In genomic region chr15:74964794-74965193, GRCh38 we compare ENCODE assay signal across 13 cellular contexts. TPM values are rescaled to one million over a fixed set of nuclear protein-coding genes. Genes with fewer than 3 reads are reported as not detected.
DNase-seq lines count a peak whose midpoint lies in the region; ATAC-seq and TF ChIP-seq lines count a peak whose summit lies in the region.
"Had no signal": no experiment of that assay in that cellular context is flagged by ENCODE, and none has a peak within 500 bp of the region (broad histone marks: within the 10 kb centered on the region; RNA-seq: fewer than 3 reads in every experiment).

No MANE protein-coding gene starts in this region.

- TF ChIP-seq CTCF in GM10266 (IDR thresholded peaks at IDR 0.05; ENCODE audit: control insufficient read depth, insufficient read depth, low read depth, missing control alignments): no peak

- no peaks in the 10 kb centered on the region for H3K9me3 ChIP-seq in mesodermal cell (ENCODE audit: control insufficient read depth, low read length)
- H3K9me3 ChIP-seq: colonic mucosa had no signal

- H3K27ac ChIP-seq in mesodermal cell (ENCODE audit: low read depth, low read length, severe bottlenecking): peak overlapping the region; percentile 51
- H3K27ac ChIP-seq: colonic mucosa had no signal

- H3K36me3 ChIP-seq in mesodermal cell (ENCODE audit: control insufficient read depth, insufficient read depth, low read length): no peaks in the 10 kb centered on the region
- H3K36me3 ChIP-seq: colonic mucosa had no signal

- H3K4me3 ChIP-seq in mesodermal cell (ENCODE audit: extremely low read depth, insufficient read depth, low read length, poor library complexity, severe bottlenecking): no peak overlapping the region
- H3K4me3 ChIP-seq: colonic mucosa had no signal

- WGBS in mesodermal cell (ENCODE audit: insufficient coverage in 2 of 2), 2 experiments: 15% methylated on average over 2 of the region's 3 CpGs; no CpG with 5 or more reads in 1 of the 2 experiments

- H3K4me1 ChIP-seq in mesodermal cell (ENCODE audit: control insufficient read depth, insufficient read depth, low read length, poor library complexity, severe bottlenecking): peaks cover 14% of the 10 kb centered on the region
- H3K4me1 ChIP-seq: colonic mucosa had no signal

- no peak for ATAC-seq in HG03457 (IDR thresholded peaks at IDR 0.05; ENCODE audit: unreplicated experiment)

- DNase-seq in EH (ENCODE audit: low read depth): peak; percentile 65
- peak; percentile 43 for DNase-seq in NCI-H82 (lab: John Stamatoyannopoulos, UW)
- peak; percentile 75 for DNase-seq in dermis blood vessel endothelial cell
- no peak for DNase-seq in NK-92 (lab: John Stamatoyannopoulos, UW; ENCODE audit: unreplicated experiment)
- no peak for DNase-seq in GM10266 (ENCODE audit: extremely low spot score)
- no peak for DNase-seq in T-helper 1 cell
- DNase-seq: activated gamma-delta T cell treated with Interleukin-2 at 50 U/mL for 16 hours, colonic mucosa, DMS79, head of caudate nucleus, NCI-H2081 treated with DMSO at 0.1 percent for 48 hours had no signal

RNA-seq across cellular contexts. Expression of gene RPP25, which starts 8.2 kb away (rescaled TPM):
- 25.8 and 31.1 TPM in 2 replicates for total RNA-seq in dermis blood vessel endothelial cell
- 5.1 TPM for polyA plus RNA-seq in mesodermal cell (2013, experiment 1 of 2)
- polyA plus RNA-seq in mesodermal cell (2013, experiment 2 of 2): 6.8 TPM

RNA-seq across cellular contexts. Expression of gene COX5A, which starts 26.9 kb away (rescaled TPM):
- total RNA-seq in dermis blood vessel endothelial cell: 47.5 and 79.2 TPM in 2 replicates
- polyA plus RNA-seq in mesodermal cell (2013, experiment 1 of 2): 255 TPM
- 237 TPM for polyA plus RNA-seq in mesodermal cell (2013, experiment 2 of 2)

RNA-seq across cellular contexts. Expression of gene SCAMP5, which starts 30.6 kb away (rescaled TPM):
- 9.5 and 11.6 TPM in 2 replicates for total RNA-seq in dermis blood vessel endothelial cell
- 11.5 TPM for polyA plus RNA-seq in mesodermal cell (2013, experiment 1 of 2)
- 9.1 TPM for polyA plus RNA-seq in mesodermal cell (2013, experiment 2 of 2)

RNA-seq across cellular contexts. Expression of gene FAM219B, which starts 58.1 kb away (rescaled TPM):
- total RNA-seq in dermis blood vessel endothelial cell: 41.0 and 57.0 TPM in 2 replicates
- polyA plus RNA-seq in mesodermal cell (2013, experiment 1 of 2): 49.4 TPM
- 44.3 TPM for polyA plus RNA-seq in mesodermal cell (2013, experiment 2 of 2)

RNA-seq across cellular contexts. Expression of gene PPCDC, which starts 58.6 kb away (rescaled TPM):
- 14.0 and 14.5 TPM in 2 replicates for total RNA-seq in dermis blood vessel endothelial cell
- polyA plus RNA-seq in mesodermal cell (2013, experiment 1 of 2): 7.9 TPM
- 8.1 TPM for polyA plus RNA-seq in mesodermal cell (2013, experiment 2 of 2)

Comparison
In these comparisons a context has a peak if more than half of its experiments do, and no peak if none do; other contexts are left out.
1. DNase-seq: peak in EH (single experiment), NCI-H82 (single experiment) and dermis blood vessel endothelial cell (single experiment); none in NK-92 (single experiment), GM10266 (single experiment) and T-helper 1 cell (0 of 5).